Comparison of ENCODE assay signal across 9 cellular contexts in the genomic region with DNA sequence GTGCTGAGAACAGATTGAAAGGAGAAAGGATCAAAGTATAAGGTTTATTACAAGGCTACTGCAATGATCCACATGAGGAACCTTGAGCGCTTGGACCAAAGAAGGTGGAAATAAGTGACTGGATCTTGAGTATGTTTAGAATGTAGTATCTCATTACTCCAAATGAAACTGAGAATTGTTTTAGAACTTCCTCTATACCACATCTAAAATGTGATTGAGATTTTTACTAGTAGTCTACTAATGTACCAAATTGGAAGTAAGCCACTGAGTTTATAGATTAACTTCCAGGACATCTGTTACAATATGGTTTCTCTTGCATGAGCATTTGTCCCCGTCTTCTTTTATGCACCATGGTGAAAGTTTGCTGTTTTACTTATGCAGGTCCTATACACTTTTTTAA.
"Had no signal": no experiment of that assay in that cellular context is flagged by ENCODE, and none has a peak within 500 bp of the region (broad histone marks: within the 10 kb centered on the region; RNA-seq: fewer than 3 reads in every experiment).

No MANE protein-coding gene starts in this region.

- H3K27me3 Mint-ChIP-seq: IgD-negative memory B cell had no signal

- H3K4me3 Mint-ChIP-seq: HFFc6, IgD-negative memory B cell had no signal

- H3K27ac Mint-ChIP-seq: HFFc6, IgD-negative memory B cell had no signal

- H3K36me3 Mint-ChIP-seq: IgD-negative memory B cell had no signal

- DNase-seq: GM23248, GOT3, H7, HFFc6, Karpas-422, KBM-7 had no signal

- H3K4me1 Mint-ChIP-seq: IgD-negative memory B cell had no signal

- ATAC-seq: HCT116, HepG2 had no signal
